In genomic region chr2:134175834-134176233, GRCh38 we compare ENCODE assay signal across 23 cellular contexts.
DNase-seq lines count a peak whose midpoint lies in the region; ATAC-seq and TF ChIP-seq lines count a peak whose summit lies in the region.
"Had no signal": no experiment of that assay in that cellular context is flagged by ENCODE, and none has a peak within 500 bp of the region (broad histone marks: within the 10 kb centered on the region; RNA-seq: fewer than 3 reads in every experiment).

No MANE protein-coding gene starts in this region.

- H3K27ac Mint-ChIP-seq in activated naive CD8-positive, alpha-beta T cell: peak overlapping the region; percentile 67
- H3K27ac Mint-ChIP-seq in activated naive CD8-positive, alpha-beta T cell treated with anti-CD3 and anti-CD28 coated beads for 36 hours: no peak overlapping the region
- peak overlapping the region; percentile 65 to 90 for H3K27ac Mint-ChIP-seq in effector memory CD8-positive, alpha-beta T cell
- peak overlapping the region; percentile 2 for H3K27ac Mint-ChIP-seq in osteocyte (ENCODE audit: unreplicated experiment)
- H3K27ac Mint-ChIP-seq: activated CD4-positive, alpha-beta memory T cell treated with anti-CD3 and anti-CD28 coated beads, Interleukin-2, amount 10 ng/mL, durations not matched to agents 7 days and 5 days had no signal

- CTCF ChIA-PET in PC-3 (lab: Charles Lee): interaction anchor here (0.6 kb wide), 1 partner anchor 58 kb away, joined by 3 read pairs; no protein-coding TSS in a partner anchor

- no peak overlapping the region for H2AFZ ChIP-seq in PC-3 (ENCODE audit: low read length)

- H3K9me2 ChIP-seq in PC-3 (replicated peaks; ENCODE audit: low read length): no peaks in the 10 kb centered on the region

- peaks cover 50% of the 10 kb centered on the region for H3K79me2 ChIP-seq in PC-3 (ENCODE audit: low read length)

- TF ChIP-seq CTCF in PC-3 (conservative IDR thresholded peaks at IDR 0.05; ENCODE audit: low read depth, low read length) (no peak), osteocyte (IDR thresholded peaks at IDR 0.05) (no peak), GM20000 (IDR thresholded peaks at IDR 0.05; ENCODE audit: extremely low read depth, missing control alignments) (no peak)

- peak; percentile 58 for ATAC-seq in PC-3
- ATAC-seq in effector memory CD8-positive, alpha-beta T cell (replicated peaks): no peak

- no peaks in the 10 kb centered on the region for H3K27me3 Mint-ChIP-seq in activated naive CD8-positive, alpha-beta T cell
- no peaks in the 10 kb centered on the region for H3K27me3 Mint-ChIP-seq in activated naive CD8-positive, alpha-beta T cell treated with anti-CD3 and anti-CD28 coated beads for 36 hours
- H3K27me3 Mint-ChIP-seq in effector memory CD8-positive, alpha-beta T cell: no peaks in the 10 kb centered on the region
- no peaks in the 10 kb centered on the region for H3K27me3 Mint-ChIP-seq in osteocyte (ENCODE audit: unreplicated experiment)
- H3K27me3 Mint-ChIP-seq: activated CD4-positive, alpha-beta memory T cell treated with anti-CD3 and anti-CD28 coated beads, Interleukin-2, amount 10 ng/mL, durations not matched to agents 7 days and 5 days had no signal

- H3K27me3 ChIP-seq in PC-3 (ENCODE audit: low read length): no peaks in the 10 kb centered on the region
- H3K27me3 ChIP-seq: BE2C, uterus had no signal

- no TSS peak for BruUV-seq in PC-3 (replicated peaks; lab: Mats Ljungman, UMichigan)

- intact Hi-C loops in PC-3 (cut with micrococcal nuclease): no loop called here

- no peaks in the 10 kb centered on the region for H3K36me3 ChIP-seq in PC-3 (ENCODE audit: low read depth, low read length)
- H3K36me3 ChIP-seq: BE2C, uterus had no signal

- no peak overlapping the region for H3K4me2 ChIP-seq in PC-3 (ENCODE audit: low read length)

- POLR2A ChIA-PET in PC-3 (lab: Charles Lee; ENCODE audit: unreplicated experiment): no interaction called here

- H3K9me3 Mint-ChIP-seq in activated naive CD8-positive, alpha-beta T cell (ENCODE audit: low read depth): no peaks in the 10 kb centered on the region
- no peaks in the 10 kb centered on the region for H3K9me3 Mint-ChIP-seq in activated naive CD8-positive, alpha-beta T cell treated with anti-CD3 and anti-CD28 coated beads for 36 hours
- no peaks in the 10 kb centered on the region for H3K9me3 Mint-ChIP-seq in effector memory CD8-positive, alpha-beta T cell
- no peaks in the 10 kb centered on the region for H3K9me3 Mint-ChIP-seq in osteocyte (ENCODE audit: unreplicated experiment)
- H3K9me3 Mint-ChIP-seq: activated CD4-positive, alpha-beta memory T cell treated with anti-CD3 and anti-CD28 coated beads, Interleukin-2, amount 10 ng/mL, durations not matched to agents 7 days and 5 days had no signal

- H3K9ac ChIP-seq in PC-3 (ENCODE audit: low read length): no peak overlapping the region

- no peak overlapping the region for H3K4me3 ChIP-seq in PC-3 (ENCODE audit: low read length)
- H3K4me3 ChIP-seq: uterus had no signal

- H3K9me3 ChIP-seq in PC-3 (ENCODE audit: low read length): no peaks in the 10 kb centered on the region
- H3K9me3 ChIP-seq: BE2C, uterus had no signal

- H3K4me3 Mint-ChIP-seq in activated naive CD8-positive, alpha-beta T cell: no peak overlapping the region
- no peak overlapping the region for H3K4me3 Mint-ChIP-seq in activated naive CD8-positive, alpha-beta T cell treated with anti-CD3 and anti-CD28 coated beads for 36 hours
- H3K4me3 Mint-ChIP-seq in effector memory CD8-positive, alpha-beta T cell: no peak overlapping the region
- no peak overlapping the region for H3K4me3 Mint-ChIP-seq in osteocyte (ENCODE audit: unreplicated experiment)
- H3K4me3 Mint-ChIP-seq: activated CD4-positive, alpha-beta memory T cell treated with anti-CD3 and anti-CD28 coated beads, Interleukin-2, amount 10 ng/mL, durations not matched to agents 7 days and 5 days had no signal

- no peaks in the 10 kb centered on the region for H3K36me3 Mint-ChIP-seq in activated naive CD8-positive, alpha-beta T cell
- H3K36me3 Mint-ChIP-seq in activated naive CD8-positive, alpha-beta T cell treated with anti-CD3 and anti-CD28 coated beads for 36 hours: peaks cover 29% of the 10 kb centered on the region
- no peaks in the 10 kb centered on the region for H3K36me3 Mint-ChIP-seq in effector memory CD8-positive, alpha-beta T cell (ENCODE audit: insufficient read depth)
- H3K36me3 Mint-ChIP-seq in osteocyte (ENCODE audit: unreplicated experiment): no peaks in the 10 kb centered on the region

- H3F3A ChIP-seq in PC-3 (ENCODE audit: low read length, unreplicated experiment): no peaks in the 10 kb centered on the region

- no peak overlapping the region for H3K27ac ChIP-seq in PC-3 (ENCODE audit: low read length)
- H3K27ac ChIP-seq: uterus had no signal

- peaks cover 80% of the 10 kb centered on the region for H3K4me1 Mint-ChIP-seq in activated naive CD8-positive, alpha-beta T cell (ENCODE audit: low read depth)
- peaks cover 61% of the 10 kb centered on the region for H3K4me1 Mint-ChIP-seq in activated naive CD8-positive, alpha-beta T cell treated with anti-CD3 and anti-CD28 coated beads for 36 hours
- peaks cover 60 to 63% of the 10 kb centered on the region in 2 donors for H3K4me1 Mint-ChIP-seq in effector memory CD8-positive, alpha-beta T cell (ENCODE audit: low read depth in 2 of 2)
- peaks cover 16% of the 10 kb centered on the region for H3K4me1 Mint-ChIP-seq in osteocyte (ENCODE audit: unreplicated experiment)

- no peak for DNase-seq in activated naive CD8-positive, alpha-beta T cell treated with anti-CD3 and anti-CD28 coated beads for 36 hours
- DNase-seq in PC-3: peak; percentile 20
- no peak for DNase-seq in effector memory CD8-positive, alpha-beta T cell
- DNase-seq in osteocyte (ENCODE audit: extremely low spot score, unreplicated experiment): no peak
- DNase-seq in NCI-H187 (lab: John Stamatoyannopoulos, UW): no peak
- no peak for DNase-seq in GM20000 (ENCODE audit: low spot score)
- no peak for DNase-seq in globus pallidus (ENCODE audit: low spot score)
- DNase-seq: activated CD4-positive, alpha-beta memory T cell treated with anti-CD3 and anti-CD28 coated beads, Interleukin-2, amount 10 ng/mL, durations not matched to agents 7 days and 5 days; activated CD4-positive, CD25-positive, alpha-beta regulatory T cell; activated gamma-delta T cell; activated T-cell treated with anti-CD3 and anti-CD28 coated beads for 4 hours; BE2C; glutamatergic neuron; H7; Karpas-422; kidney glomerular epithelial cell; mammary epithelial cell; NCI-H2171 treated with DMSO at 0.1 percent for 48 hours; NCI-H748 treated with DMSO at 0.1 percent for 48 hours; stimulated activated CD4-positive, alpha-beta T cell treated with anti-CD3 and anti-CD28 coated beads, Interleukin-2, amount 100 ng/mL, for 48 hours; stimulated activated naive CD4-positive, alpha-beta T cell; uterus had no signal

- H4K20me1 ChIP-seq in PC-3 (ENCODE audit: low read length): no peaks in the 10 kb centered on the region

- peaks cover 9% of the 10 kb centered on the region; the same call in 1 of the 2 replicates for H3K4me1 ChIP-seq in PC-3 (ENCODE audit: insufficient read depth, low read length)
- H3K4me1 ChIP-seq: BE2C, uterus had no signal
